Comparison of ENCODE assay signal across 1 cellular context in genomic region chr4:85474818-85475630, GRCh38.
TF ChIP-seq lines count a peak whose summit lies in the region.

TSS of gene ARHGAP24 (plus strand) at chr4:85475150.

TF ChIP-seq in HepG2, 621 proteins besides CTCF, POLR2A, EP300 and RAD21 (continued from another document and continues in another):
- no peak for TF ChIP-seq ZNF281 (CRISPR knock-in tag; IDR thresholded peaks at IDR 0.05; ENCODE audit: borderline replicate concordance)
- TF ChIP-seq, protein P1, sequence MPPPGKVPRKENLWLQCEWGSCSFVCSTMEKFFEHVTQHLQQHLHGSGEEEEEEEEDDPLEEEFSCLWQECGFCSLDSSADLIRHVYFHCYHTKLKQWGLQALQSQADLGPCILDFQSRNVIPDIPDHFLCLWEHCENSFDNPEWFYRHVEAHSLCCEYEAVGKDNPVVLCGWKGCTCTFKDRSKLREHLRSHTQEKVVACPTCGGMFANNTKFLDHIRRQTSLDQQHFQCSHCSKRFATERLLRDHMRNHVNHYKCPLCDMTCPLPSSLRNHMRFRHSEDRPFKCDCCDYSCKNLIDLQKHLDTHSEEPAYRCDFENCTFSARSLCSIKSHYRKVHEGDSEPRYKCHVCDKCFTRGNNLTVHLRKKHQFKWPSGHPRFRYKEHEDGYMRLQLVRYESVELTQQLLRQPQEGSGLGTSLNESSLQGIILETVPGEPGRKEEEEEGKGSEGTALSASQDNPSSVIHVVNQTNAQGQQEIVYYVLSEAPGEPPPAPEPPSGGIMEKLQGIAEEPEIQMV (CRISPR knock-in tag; IDR thresholded peaks at IDR 0.05; ENCODE audit: low read depth), result no peak
- TF ChIP-seq ZNF407 (CRISPR knock-in tag; IDR thresholded peaks at IDR 0.05; ENCODE audit: not compliant biosample characterization), result no peak
- TF ChIP-seq CREM (IDR thresholded peaks at IDR 0.05), result no peak
- no peak for TF ChIP-seq CREM (CRISPR knock-in tag; IDR thresholded peaks at IDR 0.05)
- no peak for TF ChIP-seq ZBTB1 (CRISPR knock-in tag; IDR thresholded peaks at IDR 0.05; ENCODE audit: borderline replicate concordance)
- TF ChIP-seq SRF (IDR thresholded peaks at IDR 0.05; ENCODE audit: low read depth, low read length), result no peak
- TF ChIP-seq MTF1 (CRISPR knock-in tag; IDR thresholded peaks at IDR 0.05), result no peak
- TF ChIP-seq RELA (CRISPR knock-in tag; IDR thresholded peaks at IDR 0.05), result no peak
- no peak for TF ChIP-seq LRRFIP1 (CRISPR knock-in tag; conservative IDR thresholded peaks at IDR 0.05)
- peak; percentile 66; the same call in 1 of the 2 replicates for TF ChIP-seq IRF2 (CRISPR knock-in tag; IDR thresholded peaks at IDR 0.05)
- TF ChIP-seq ZC3H13 (CRISPR knock-in tag; IDR thresholded peaks at IDR 0.05), result no peak
- TF ChIP-seq, protein P2, sequence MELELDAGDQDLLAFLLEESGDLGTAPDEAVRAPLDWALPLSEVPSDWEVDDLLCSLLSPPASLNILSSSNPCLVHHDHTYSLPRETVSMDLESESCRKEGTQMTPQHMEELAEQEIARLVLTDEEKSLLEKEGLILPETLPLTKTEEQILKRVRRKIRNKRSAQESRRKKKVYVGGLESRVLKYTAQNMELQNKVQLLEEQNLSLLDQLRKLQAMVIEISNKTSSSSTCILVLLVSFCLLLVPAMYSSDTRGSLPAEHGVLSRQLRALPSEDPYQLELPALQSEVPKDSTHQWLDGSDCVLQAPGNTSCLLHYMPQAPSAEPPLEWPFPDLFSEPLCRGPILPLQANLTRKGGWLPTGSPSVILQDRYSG (CRISPR knock-in tag; IDR thresholded peaks at IDR 0.05), result no peak
- TF ChIP-seq FOXC1 (CRISPR knock-in tag; IDR thresholded peaks at IDR 0.05; ENCODE audit: borderline replicate concordance), result no peak
- no peak for TF ChIP-seq JUND (CRISPR knock-in tag; IDR thresholded peaks at IDR 0.05)
- TF ChIP-seq TBX2 (CRISPR knock-in tag; IDR thresholded peaks at IDR 0.05; ENCODE audit: borderline replicate concordance), result peak; percentile 90
- no peak for TF ChIP-seq ZNF235 (CRISPR knock-in tag; IDR thresholded peaks at IDR 0.05; ENCODE audit: borderline replicate concordance)
- TF ChIP-seq YY1 (IDR thresholded peaks at IDR 0.05; ENCODE audit: insufficient read depth, insufficient replicate concordance, low read depth, low read length), result no peak
- no peak for TF ChIP-seq TGIF2 (CRISPR knock-in tag; IDR thresholded peaks at IDR 0.05)
- TF ChIP-seq, protein P3, sequence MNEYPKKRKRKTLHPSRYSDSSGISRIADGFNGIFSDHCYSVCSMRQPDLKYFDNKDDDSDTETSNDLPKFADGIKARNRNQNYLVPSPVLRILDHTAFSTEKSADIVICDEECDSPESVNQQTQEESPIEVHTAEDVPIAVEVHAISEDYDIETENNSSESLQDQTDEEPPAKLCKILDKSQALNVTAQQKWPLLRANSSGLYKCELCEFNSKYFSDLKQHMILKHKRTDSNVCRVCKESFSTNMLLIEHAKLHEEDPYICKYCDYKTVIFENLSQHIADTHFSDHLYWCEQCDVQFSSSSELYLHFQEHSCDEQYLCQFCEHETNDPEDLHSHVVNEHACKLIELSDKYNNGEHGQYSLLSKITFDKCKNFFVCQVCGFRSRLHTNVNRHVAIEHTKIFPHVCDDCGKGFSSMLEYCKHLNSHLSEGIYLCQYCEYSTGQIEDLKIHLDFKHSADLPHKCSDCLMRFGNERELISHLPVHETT (CRISPR knock-in tag; conservative IDR thresholded peaks at IDR 0.05), result no peak
- 0 out of 2 replicates have a peak, but pooled peaks have one; percentile 29 for TF ChIP-seq YEATS2 (CRISPR knock-in tag; IDR thresholded peaks at IDR 0.05; ENCODE audit: borderline replicate concordance)
- TF ChIP-seq, protein P4, sequence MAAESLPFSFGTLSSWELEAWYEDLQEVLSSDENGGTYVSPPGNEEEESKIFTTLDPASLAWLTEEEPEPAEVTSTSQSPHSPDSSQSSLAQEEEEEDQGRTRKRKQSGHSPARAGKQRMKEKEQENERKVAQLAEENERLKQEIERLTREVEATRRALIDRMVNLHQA (CRISPR knock-in tag; IDR thresholded peaks at IDR 0.05), result no peak
- TF ChIP-seq MLX (CRISPR knock-in tag; IDR thresholded peaks at IDR 0.05), result no peak
- TF ChIP-seq HNRNPL (IDR thresholded peaks at IDR 0.05; ENCODE audit: low read depth, low read length), result no peak
- no peak for TF ChIP-seq PHF5A (CRISPR knock-in tag; IDR thresholded peaks at IDR 0.05; ENCODE audit: low read depth, unreplicated experiment)
- no peak for TF ChIP-seq ZNF343 (CRISPR knock-in tag; IDR thresholded peaks at IDR 0.05)
- TF ChIP-seq, protein P5, sequence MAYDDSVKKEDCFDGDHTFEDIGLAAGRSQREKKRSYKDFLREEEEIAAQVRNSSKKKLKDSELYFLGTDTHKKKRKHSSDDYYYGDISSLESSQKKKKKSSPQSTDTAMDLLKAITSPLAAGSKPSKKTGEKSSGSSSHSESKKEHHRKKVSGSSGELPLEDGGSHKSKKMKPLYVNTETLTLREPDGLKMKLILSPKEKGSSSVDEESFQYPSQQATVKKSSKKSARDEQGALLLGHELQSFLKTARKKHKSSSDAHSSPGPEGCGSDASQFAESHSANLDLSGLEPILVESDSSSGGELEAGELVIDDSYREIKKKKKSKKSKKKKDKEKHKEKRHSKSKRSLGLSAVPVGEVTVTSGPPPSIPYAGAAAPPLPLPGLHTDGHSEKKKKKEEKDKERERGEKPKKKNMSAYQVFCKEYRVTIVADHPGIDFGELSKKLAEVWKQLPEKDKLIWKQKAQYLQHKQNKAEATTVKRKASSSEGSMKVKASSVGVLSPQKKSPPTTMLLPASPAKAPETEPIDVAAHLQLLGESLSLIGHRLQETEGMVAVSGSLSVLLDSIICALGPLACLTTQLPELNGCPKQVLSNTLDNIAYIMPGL (CRISPR knock-in tag; IDR thresholded peaks at IDR 0.05; ENCODE audit: borderline replicate concordance in 1 of 2, low read depth in 1 of 2), result no peak
- no peak for TF ChIP-seq RORA (CRISPR knock-in tag; IDR thresholded peaks at IDR 0.05)
- no peak for TF ChIP-seq ZFP37 (CRISPR knock-in tag; IDR thresholded peaks at IDR 0.05; ENCODE audit: borderline replicate concordance)
- peak; percentile 58 for TF ChIP-seq HNRNPLL (IDR thresholded peaks at IDR 0.05; ENCODE audit: low read depth, low read length, poor library complexity, severe bottlenecking)
- TF ChIP-seq, protein P6, sequence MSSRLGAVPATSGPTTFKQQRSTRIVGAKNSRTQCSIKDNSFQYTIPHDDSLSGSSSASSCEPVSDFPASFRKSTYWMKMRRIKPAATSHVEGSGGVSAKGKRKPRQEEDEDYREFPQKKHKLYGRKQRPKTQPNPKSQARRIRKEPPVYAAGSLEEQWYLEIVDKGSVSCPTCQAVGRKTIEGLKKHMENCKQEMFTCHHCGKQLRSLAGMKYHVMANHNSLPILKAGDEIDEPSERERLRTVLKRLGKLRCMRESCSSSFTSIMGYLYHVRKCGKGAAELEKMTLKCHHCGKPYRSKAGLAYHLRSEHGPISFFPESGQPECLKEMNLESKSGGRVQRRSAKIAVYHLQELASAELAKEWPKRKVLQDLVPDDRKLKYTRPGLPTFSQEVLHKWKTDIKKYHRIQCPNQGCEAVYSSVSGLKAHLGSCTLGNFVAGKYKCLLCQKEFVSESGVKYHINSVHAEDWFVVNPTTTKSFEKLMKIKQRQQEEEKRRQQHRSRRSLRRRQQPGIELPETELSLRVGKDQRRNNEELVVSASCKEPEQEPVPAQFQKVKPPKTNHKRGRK (CRISPR knock-in tag; IDR thresholded peaks at IDR 0.05), result no peak
- TF ChIP-seq ZNF672 (CRISPR knock-in tag; IDR thresholded peaks at IDR 0.05), result no peak
- no peak for TF ChIP-seq GATAD1 (CRISPR knock-in tag; IDR thresholded peaks at IDR 0.05)
- no peak for TF ChIP-seq BORCS8-MEF2B (CRISPR knock-in tag; IDR thresholded peaks at IDR 0.05)
- no peak for TF ChIP-seq ZNF775 (CRISPR knock-in tag; IDR thresholded peaks at IDR 0.05; ENCODE audit: borderline replicate concordance)
- no peak for TF ChIP-seq REPIN1 (CRISPR knock-in tag; IDR thresholded peaks at IDR 0.05; ENCODE audit: borderline replicate concordance, low read depth)
- TF ChIP-seq HNF4G (IDR thresholded peaks at IDR 0.05; ENCODE audit: borderline replicate concordance, low read depth, low read length), result peak; percentile 6; the same call in 1 of the 2 replicates
- TF ChIP-seq HNF4G (CRISPR knock-in tag; IDR thresholded peaks at IDR 0.05; ENCODE audit: borderline replicate concordance, low read depth), result no peak
- no peak for TF ChIP-seq ZNF441 (CRISPR knock-in tag; IDR thresholded peaks at IDR 0.05; ENCODE audit: borderline replicate concordance)
- no peak for TF ChIP-seq GZF1 (CRISPR knock-in tag; IDR thresholded peaks at IDR 0.05)
